9 cellular contexts compared by ENCODE assay signal in the genomic region with DNA sequence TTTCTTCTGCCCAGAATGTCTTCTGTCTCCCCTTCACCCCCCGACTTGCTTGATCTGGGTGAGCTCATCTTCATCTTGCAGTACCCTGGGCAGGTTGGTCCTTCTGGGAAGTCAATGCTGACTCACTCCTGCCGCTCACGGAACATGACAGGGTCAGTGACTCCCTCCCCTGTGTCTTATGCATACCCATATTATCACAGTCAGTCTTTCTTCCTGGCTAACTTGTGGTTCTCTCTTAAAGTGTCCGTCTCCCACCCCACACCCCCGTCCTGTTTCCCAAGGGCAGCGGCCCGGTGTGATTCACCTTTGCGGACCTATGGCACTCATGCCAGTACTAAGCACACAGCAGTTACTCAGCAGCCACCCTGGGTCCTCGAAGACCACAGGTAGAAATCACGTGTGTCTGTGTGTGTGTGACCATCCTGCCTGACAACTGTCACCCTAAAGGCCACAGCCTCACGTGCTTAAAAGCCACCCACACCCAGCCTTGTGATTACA. TPM values are rescaled to one million over a fixed set of nuclear protein-coding genes. Genes with fewer than 3 reads are reported as not detected.
DNase-seq lines count a peak whose midpoint lies in the region; ATAC-seq and TF ChIP-seq lines count a peak whose summit lies in the region.
"Had no signal": no experiment of that assay in that cellular context is flagged by ENCODE, and none has a peak within 500 bp of the region (broad histone marks: within the 10 kb centered on the region; RNA-seq: fewer than 3 reads in every experiment).

No MANE protein-coding gene starts in this region.

- DNase-seq in HL-60 (ENCODE audit: low read depth in 1 of 2, low spot score in 1 of 2) (peak; percentile 38 to 65), T1000 (lab: John Stamatoyannopoulos, UW) (peak; percentile 67), dermis blood vessel endothelial cell (peak; percentile 51)
- peak in 2 of 3 donors; percentile 34 to 47 for DNase-seq in stimulated activated CD4-positive, alpha-beta T cell treated with anti-CD3 and anti-CD28 coated beads, TNF-alpha, amount 100 ng/mL, for 48 hours (ENCODE audit: low read depth in 3 of 3)
- DNase-seq: amygdala, kidney had no signal

- ATAC-seq in HG02885 (IDR thresholded peaks at IDR 0.05; ENCODE audit: poor library complexity, unreplicated experiment) (no peak), HG02852 (IDR thresholded peaks at IDR 0.05; ENCODE audit: unreplicated experiment) (no peak), HG03442 (IDR thresholded peaks at IDR 0.05; ENCODE audit: unreplicated experiment) (no peak)

- H3K4me3 ChIP-seq in HL-60 (replicated peaks; ENCODE audit: insufficient read depth, low read length) = no peak overlapping the region

- H3K27me3 ChIP-seq in HL-60 (ENCODE audit: insufficient read depth, poor library complexity, severe bottlenecking) = no peaks in the 10 kb centered on the region

- TF ChIP-seq CTCF in HL-60 (IDR thresholded peaks at IDR 0.05; ENCODE audit: insufficient read depth, low read length) = no peak

- no peak overlapping the region for H3K27ac ChIP-seq in HL-60 (replicated peaks)

RNA-seq across cellular contexts. Expression of gene IQSEC2, which starts 17.7 kb away (rescaled TPM):
- 1.8 and 3.9 TPM in 2 replicates for total RNA-seq in dermis blood vessel endothelial cell

RNA-seq across cellular contexts. Expression of gene KDM5C, which starts 38.6 kb away (rescaled TPM):
- 122 and 175 TPM in 2 replicates for total RNA-seq in dermis blood vessel endothelial cell
